Comparison of ENCODE assay signal across 1 cellular context in the genomic region with DNA sequence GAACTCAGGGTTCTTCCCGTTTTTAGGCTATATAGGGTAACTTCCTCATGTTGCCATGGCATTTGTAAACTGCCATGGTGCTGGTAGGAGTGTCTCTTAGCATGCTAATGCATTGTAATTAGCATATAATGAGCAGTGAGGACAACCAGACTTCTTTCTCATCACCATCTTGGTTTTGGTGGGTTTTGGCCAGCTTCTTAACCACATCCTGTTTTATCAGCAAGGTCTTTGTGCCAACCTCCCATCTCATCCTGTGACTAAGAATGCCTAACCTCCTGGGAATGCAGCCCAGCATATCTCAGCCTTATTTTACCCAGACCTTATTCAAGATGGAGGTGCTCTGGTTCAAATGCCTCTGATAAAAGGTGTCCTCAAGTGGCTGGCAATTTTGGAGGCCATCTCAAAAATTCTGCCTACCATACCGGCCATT.
A peak's percentile ranks its signal among the peaks of the same experiment; 100 is the strongest.
TF ChIP-seq lines count a peak whose summit lies in the region.

No MANE protein-coding gene starts in this region.

TF ChIP-seq in A549, 52 proteins besides CTCF, POLR2A, EP300 and RAD21 (continued from another document):
- TF ChIP-seq ZC3H11A (IDR thresholded peaks at IDR 0.05) = no peak
- no peak for TF ChIP-seq RCOR1 (IDR thresholded peaks at IDR 0.05; ENCODE audit: low read depth, low read length)
- TF ChIP-seq KDM1A (IDR thresholded peaks at IDR 0.05; ENCODE audit: low read depth) = no peak
- no peak for TF ChIP-seq POLR2AphosphoS2 (conservative IDR thresholded peaks at IDR 0.05; ENCODE audit: low read length)
- TF ChIP-seq, protein P1, sequence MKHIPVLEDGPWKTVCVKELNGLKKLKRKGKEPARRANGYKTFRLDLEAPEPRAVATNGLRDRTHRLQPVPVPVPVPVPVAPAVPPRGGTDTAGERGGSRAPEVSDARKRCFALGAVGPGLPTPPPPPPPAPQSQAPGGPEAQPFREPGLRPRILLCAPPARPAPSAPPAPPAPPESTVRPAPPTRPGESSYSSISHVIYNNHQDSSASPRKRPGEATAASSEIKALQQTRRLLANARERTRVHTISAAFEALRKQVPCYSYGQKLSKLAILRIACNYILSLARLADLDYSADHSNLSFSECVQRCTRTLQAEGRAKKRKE (CRISPR knock-in tag; IDR thresholded peaks at IDR 0.05; ENCODE audit: low read depth) = peak; percentile 99
- TF ChIP-seq, protein P2, sequence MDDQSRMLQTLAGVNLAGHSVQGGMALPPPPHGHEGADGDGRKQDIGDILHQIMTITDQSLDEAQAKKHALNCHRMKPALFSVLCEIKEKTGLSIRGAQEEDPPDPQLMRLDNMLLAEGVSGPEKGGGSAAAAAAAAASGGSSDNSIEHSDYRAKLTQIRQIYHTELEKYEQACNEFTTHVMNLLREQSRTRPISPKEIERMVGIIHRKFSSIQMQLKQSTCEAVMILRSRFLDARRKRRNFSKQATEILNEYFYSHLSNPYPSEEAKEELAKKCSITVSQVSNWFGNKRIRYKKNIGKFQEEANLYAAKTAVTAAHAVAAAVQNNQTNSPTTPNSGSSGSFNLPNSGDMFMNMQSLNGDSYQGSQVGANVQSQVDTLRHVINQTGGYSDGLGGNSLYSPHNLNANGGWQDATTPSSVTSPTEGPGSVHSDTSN (IDR thresholded peaks at IDR 0.05) = no peak
- TF ChIP-seq HOXB13 (CRISPR knock-in tag; IDR thresholded peaks at IDR 0.05; ENCODE audit: low read depth) = peak; percentile 77; the same call in 1 of the 2 replicates
- no peak for TF ChIP-seq BCL3 (IDR thresholded peaks at IDR 0.05)
- TF ChIP-seq CEBPB (IDR thresholded peaks at IDR 0.05) = no peak
- TF ChIP-seq BHLHE40 (IDR thresholded peaks at IDR 0.05; ENCODE audit: low read depth, low read length) = no peak
- TF ChIP-seq MAZ (IDR thresholded peaks at IDR 0.05; ENCODE audit: borderline replicate concordance, low read depth, low read length) = no peak
- no peak for TF ChIP-seq RARB (CRISPR knock-in tag; IDR thresholded peaks at IDR 0.05)
- TF ChIP-seq HOXB5 (CRISPR knock-in tag; IDR thresholded peaks at IDR 0.05) = peak; percentile 68; the same call in 1 of the 2 replicates
- no peak for TF ChIP-seq EHMT2 (IDR thresholded peaks at IDR 0.05; ENCODE audit: low read depth)
